ENCODE assay signal across 8 cellular contexts in the genomic region with DNA sequence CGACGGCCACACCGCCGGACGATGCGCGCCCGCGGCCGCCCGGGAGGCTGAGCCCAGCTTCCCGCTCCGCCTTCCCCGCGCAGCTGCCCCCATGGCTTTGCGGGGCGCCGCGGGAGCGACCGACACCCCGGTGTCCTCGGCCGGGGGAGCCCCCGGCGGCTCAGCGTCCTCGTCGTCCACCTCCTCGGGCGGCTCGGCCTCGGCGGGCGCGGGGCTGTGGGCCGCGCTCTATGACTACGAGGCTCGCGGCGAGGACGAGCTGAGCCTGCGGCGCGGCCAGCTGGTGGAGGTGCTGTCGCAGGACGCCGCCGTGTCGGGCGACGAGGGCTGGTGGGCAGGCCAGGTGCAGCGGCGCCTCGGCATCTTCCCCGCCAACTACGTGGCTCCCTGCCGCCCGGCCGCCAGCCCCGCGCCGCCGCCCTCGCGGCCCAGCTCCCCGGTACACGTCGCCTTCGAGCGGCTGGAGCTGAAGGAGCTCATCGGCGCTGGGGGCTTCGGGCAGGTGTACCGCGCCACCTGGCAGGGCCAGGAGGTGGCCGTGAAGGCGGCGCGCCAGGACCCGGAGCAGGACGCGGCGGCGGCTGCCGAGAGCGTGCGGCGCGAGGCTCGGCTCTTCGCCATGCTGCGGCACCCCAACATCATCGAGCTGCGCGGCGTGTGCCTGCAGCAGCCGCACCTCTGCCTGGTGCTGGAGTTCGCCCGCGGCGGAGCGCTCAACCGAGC. TPM values are rescaled to one million over a fixed set of nuclear protein-coding genes. Genes with fewer than 3 reads are reported as not detected.
DNase-seq lines count a peak whose midpoint lies in the region; ATAC-seq and TF ChIP-seq lines count a peak whose summit lies in the region.

No MANE protein-coding gene starts in this region.

- peak overlapping the region; percentile 24 for H3K4me3 Mint-ChIP-seq in activated CD8-positive, alpha-beta T cell treated with anti-CD3 and anti-CD28 coated beads for 36 hours

- no peak overlapping the region for H3K56ac ChIP-seq in IMR-90 (ENCODE audit: extremely low read depth, insufficient read depth, low read length)

- peak overlapping the region; percentile 72 for H2AK9ac ChIP-seq in IMR-90 (replicated peaks; ENCODE audit: low read depth, low read length, poor library complexity)

- H2BK20ac ChIP-seq in IMR-90 (ENCODE audit: low read depth, low read length) = no peak overlapping the region

- H3K9me3 Mint-ChIP-seq in activated CD8-positive, alpha-beta T cell treated with anti-CD3 and anti-CD28 coated beads for 36 hours = no peaks in the 10 kb centered on the region

- H2AK5ac ChIP-seq in IMR-90 (ENCODE audit: low read depth, low read length) = no peak overlapping the region

- TF ChIP-seq RAD21 in IMR-90 (IDR thresholded peaks at IDR 0.05; ENCODE audit: low read length) = no peak

- H2AFZ ChIP-seq in IMR-90 (replicated peaks; ENCODE audit: low read length, poor library complexity) = peak overlapping the region; percentile 95
- H2AFZ ChIP-seq in fibroblast of lung (ENCODE audit: low read length) = peak overlapping the region; percentile 78

- in situ Hi-C loops in IMR-90 (cut with MboI; ENCODE audit: low sequenced_read_pairs) = no loop called here

- no peak overlapping the region for H4K8ac ChIP-seq in IMR-90 (ENCODE audit: low read depth in 2 of 2, low read length in 2 of 2)

- no peak for TF ChIP-seq POLR2A in IMR-90 (IDR thresholded peaks at IDR 0.05; ENCODE audit: low read depth, low read length)

- TF ChIP-seq CTCF in IMR-90 (conservative IDR thresholded peaks at IDR 0.05; ENCODE audit: low read depth, low read length) (no peak), fibroblast of lung (conservative IDR thresholded peaks at IDR 0.05 in 1 of 2, IDR thresholded peaks at IDR 0.05 in 1 of 2; ENCODE audit: low read depth in 1 of 2, low read length in 2 of 2) (no peak), neutrophil (IDR thresholded peaks at IDR 0.05) (no peak)
- TF ChIP-seq CTCF in activated CD8-positive, alpha-beta T cell treated with anti-CD3 and anti-CD28 coated beads for 36 hours (IDR thresholded peaks at IDR 0.05) = no peak

- H3K79me2 ChIP-seq in fibroblast of lung (ENCODE audit: control insufficient read depth, insufficient read depth, low read length) = no peaks in the 10 kb centered on the region

- H4K20me1 ChIP-seq in IMR-90 (ENCODE audit: insufficient read depth, low read length) (no peaks in the 10 kb centered on the region), fibroblast of lung (ENCODE audit: control insufficient read depth, extremely low read depth, insufficient read depth, low read length) (no peaks in the 10 kb centered on the region)

- no peak overlapping the region for H4K91ac ChIP-seq in IMR-90 (ENCODE audit: insufficient read depth, low read depth, low read length)

- no peak overlapping the region for H3K14ac ChIP-seq in IMR-90 (replicated peaks; ENCODE audit: low read depth, low read length)

- no peaks in the 10 kb centered on the region; the same call in 1 of the 2 replicates for H3K9me1 ChIP-seq in IMR-90 (ENCODE audit: insufficient read depth, low read length)

- no peak overlapping the region for H3K4ac ChIP-seq in IMR-90 (ENCODE audit: low read depth, low read length)

- WGBS in IMR-90 (ENCODE audit: extremely low coverage in 2 of 2, insufficient read length in 1 of 2), 2 experiments = 1% methylated on average over 38 of the region's 105 CpGs; no CpG with 5 or more reads in 1 of the 2 experiments

- no TSS peak for BruUV-seq in IMR-90 (replicated peaks; lab: Mats Ljungman, UMichigan)

- no peak overlapping the region for H3K27ac Mint-ChIP-seq in activated CD8-positive, alpha-beta T cell treated with anti-CD3 and anti-CD28 coated beads for 36 hours

- intact Hi-C loops in IMR-90 (cut with micrococcal nuclease) = no loop called here
- intact Hi-C loops in activated CD8-positive, alpha-beta T cell treated with anti-CD3 and anti-CD28 coated beads for 36 hours (cut with micrococcal nuclease) = no loop called here

- no peak overlapping the region for H3K18ac ChIP-seq in IMR-90 (ENCODE audit: low read depth, low read length)

- no peak overlapping the region for H2BK15ac ChIP-seq in IMR-90 (ENCODE audit: low read depth, low read length)

- H3K27ac ChIP-seq in IMR-90 (ENCODE audit: insufficient read depth, low read length) = no peak overlapping the region
- H3K27ac ChIP-seq in fibroblast of lung (ENCODE audit: insufficient read depth, low read length) = no peak overlapping the region
- peak overlapping the region; percentile 29 for H3K27ac ChIP-seq in neutrophil

- no peaks in the 10 kb centered on the region; the same call in 1 of the 2 replicates for H3K9me3 ChIP-seq in IMR-90 (ENCODE audit: control insufficient read depth, insufficient read depth, low read length)
- no peaks in the 10 kb centered on the region for H3K9me3 ChIP-seq in fibroblast of lung (ENCODE audit: control insufficient read depth, insufficient read depth, low read depth, low read length)
- H3K9me3 ChIP-seq in neutrophil = no peaks in the 10 kb centered on the region

- no peak overlapping the region for H3K23ac ChIP-seq in IMR-90 (ENCODE audit: low read depth, low read length)

- H3K27me3 ChIP-seq in IMR-90 (ENCODE audit: control insufficient read depth, insufficient read depth, low read length) (peaks cover 10% of the 10 kb centered on the region), fibroblast of lung (ENCODE audit: control insufficient read depth, insufficient read depth, low read length) (peaks cover 2% of the 10 kb centered on the region), neutrophil (peaks cover 44% of the 10 kb centered on the region)

- dilution Hi-C loops in IMR-90 (cut with HindIII; ENCODE audit: low sequenced_read_pairs, unreplicated experiment) = no loop called here

- no peak overlapping the region for H4K5ac ChIP-seq in IMR-90 (ENCODE audit: low read depth, low read length)

- DNase-seq in GM03348 (ENCODE audit: low spot score) (peak; percentile 31), IMR-90 (no peak), fibroblast of lung (ENCODE audit: low read depth in 2 of 2) (peak in 1 of 2 donors; percentile 12), COLO829 (ENCODE audit: low spot score) (no peak), NCI-H1694 (lab: John Stamatoyannopoulos, UW) (no peak)
- DNase-seq in activated CD8-positive, alpha-beta T cell treated with anti-CD3 and anti-CD28 coated beads for 36 hours = peak; percentile 37

- no peak overlapping the region for H2BK120ac ChIP-seq in IMR-90 (ENCODE audit: low read depth, low read length)

- no peaks in the 10 kb centered on the region for H3K36me3 Mint-ChIP-seq in activated CD8-positive, alpha-beta T cell treated with anti-CD3 and anti-CD28 coated beads for 36 hours (ENCODE audit: low read depth)

- H3K9ac ChIP-seq in IMR-90 (ENCODE audit: low read depth, low read length) = no peak overlapping the region; the same call in 1 of the 2 replicates
- H3K9ac ChIP-seq in fibroblast of lung (ENCODE audit: insufficient read depth, low read length) = no peak overlapping the region

- no peaks in the 10 kb centered on the region for H3K79me1 ChIP-seq in IMR-90 (ENCODE audit: low read depth in 1 of 2, low read length in 2 of 2)

- H3K4me2 ChIP-seq in IMR-90 (ENCODE audit: low read depth, low read length) (peak overlapping the region; percentile 86), fibroblast of lung (ENCODE audit: extremely low read depth, insufficient read depth, low read length) (peak overlapping the region; percentile 75)

- peaks cover 7% of the 10 kb centered on the region for H3K4me1 Mint-ChIP-seq in activated CD8-positive, alpha-beta T cell treated with anti-CD3 and anti-CD28 coated beads for 36 hours (ENCODE audit: low read depth)

- peak overlapping the region; percentile 68 for H3K4me3 ChIP-seq in IMR-90 (ENCODE audit: insufficient read depth, low read depth, low read length)
- peak overlapping the region in 3 of 4 experiments; percentile 11 to 45 (median 44) for H3K4me3 ChIP-seq in fibroblast of lung (replicated peaks in 1 of 4; ENCODE audit: control extremely low read depth in 1 of 4, insufficient read depth in 1 of 4, low read depth in 3 of 4, low read length in 4 of 4)
- peak overlapping the region; percentile 78 to 82 for H3K4me3 ChIP-seq in neutrophil (ENCODE audit: low read depth in 1 of 2, low read length in 1 of 2)

- H3K4me1 ChIP-seq in IMR-90 (ENCODE audit: control insufficient read depth, insufficient read depth, low read length) = peaks cover 3% of the 10 kb centered on the region; the same call in 1 of the 2 replicates
- no peaks in the 10 kb centered on the region for H3K4me1 ChIP-seq in fibroblast of lung (ENCODE audit: control insufficient read depth, extremely low read depth, insufficient read depth, low read length)
- peaks cover 13 to 18% of the 10 kb centered on the region in 2 experiments for H3K4me1 ChIP-seq in neutrophil (ENCODE audit: control insufficient read depth in 1 of 2, insufficient read depth in 1 of 2, low read depth in 1 of 2, low read length in 1 of 2)

- H2BK5ac ChIP-seq in IMR-90 (ENCODE audit: low read depth, low read length, poor library complexity, severe bottlenecking) = no peak overlapping the region

- POLR2A ChIA-PET in IMR-90 (lab: Charles Lee; ENCODE audit: unreplicated experiment) = no interaction called here
- POLR2A ChIA-PET in activated CD8-positive, alpha-beta T cell treated with anti-CD3 and anti-CD28 coated beads for 36 hours (lab: Charles Lee) = interaction anchor here (1.0 kb wide), 1 partner anchor 33 kb away, joined by 3 read pairs; no protein-coding TSS in a partner anchor

- no peaks in the 10 kb centered on the region for H3K36me3 ChIP-seq in IMR-90 (ENCODE audit: control insufficient read depth, insufficient read depth, low read length)
- H3K36me3 ChIP-seq in fibroblast of lung (ENCODE audit: control insufficient read depth, insufficient read depth, low read length) = no peaks in the 10 kb centered on the region
- H3K36me3 ChIP-seq in neutrophil = no peaks in the 10 kb centered on the region

- ATAC-seq in GM21529 (IDR thresholded peaks at IDR 0.05; ENCODE audit: unreplicated experiment) (peak; percentile 27), IMR-90 (ENCODE audit: low read depth) (peak; percentile 72)
- ATAC-seq in activated CD8-positive, alpha-beta T cell treated with anti-CD3 and anti-CD28 coated beads for 36 hours = peak; percentile 6

- CTCF ChIA-PET in IMR-90 (lab: Yijun Ruan, JAX) = no interaction called here
- CTCF ChIA-PET in activated CD8-positive, alpha-beta T cell treated with anti-CD3 and anti-CD28 coated beads for 36 hours (lab: Charles Lee) = interaction anchor here (1.4 kb wide), 1 partner anchor 24 kb away, joined by 6 read pairs; no protein-coding TSS in a partner anchor

- H3K27me3 Mint-ChIP-seq in activated CD8-positive, alpha-beta T cell treated with anti-CD3 and anti-CD28 coated beads for 36 hours = peaks cover 25% of the 10 kb centered on the region

RNA-seq across cellular contexts. Expression of gene MAP3K21, which starts 0.6 kb away (rescaled TPM):
- 0.18 and 0.28 TPM in 2 replicates for total RNA-seq in IMR-90 (2012; rRNA removed)
- polyA plus RNA-seq in IMR-90 (2012; rRNA removed) = 0.15 and 0.20 TPM in 2 replicates
- polyA plus RNA-seq in IMR-90 (2012; cell fraction: cytosol; rRNA removed) = 0.05 and 0.10 TPM in 2 replicates
- 0.27 and 0.45 TPM in 2 replicates for polyA plus RNA-seq in IMR-90 (2012; cell fraction: nucleus; rRNA removed; ENCODE audit: low replicate concordance)
- 1 to 10 TPM; 2.7 to 3.2 TPM for total RNA-seq in activated CD8-positive, alpha-beta T cell treated with anti-CD3 and anti-CD28 coated beads for 36 hours
- 0.17 and 0.51 TPM in 2 replicates for total RNA-seq in fibroblast of lung
- polyA plus RNA-seq in fibroblast of lung = 0.07 and 0.27 TPM in 2 replicates
- 0.03 and 0.16 TPM in 2 replicates for polyA plus RNA-seq in fibroblast of lung (2012)
- 0.52 TPM in 1 of 2 replicates, not detected in the other for polyA minus RNA-seq in fibroblast of lung (ENCODE audit: low replicate concordance)

RNA-seq across cellular contexts. Expression of gene PCNX2, which starts 32.6 kb away (rescaled TPM):
- total RNA-seq in IMR-90 (2012; rRNA removed) (22.6 and 26.1 TPM in 2 replicates), fibroblast of lung (34.4 and 37.8 TPM in 2 replicates)
- polyA plus RNA-seq in IMR-90 (2012; rRNA removed) (15.9 and 17.2 TPM in 2 replicates), fibroblast of lung (13.0 and 17.6 TPM in 2 replicates)
- polyA plus RNA-seq in IMR-90 (2012; cell fraction: cytosol; rRNA removed) = 6.9 and 12.9 TPM in 2 replicates
- polyA plus RNA-seq in IMR-90 (2012; cell fraction: nucleus; rRNA removed; ENCODE audit: low replicate concordance) = 53.8 and 63.1 TPM in 2 replicates
- 10 to 100 TPM; 14.4 to 14.9 TPM for total RNA-seq in activated CD8-positive, alpha-beta T cell treated with anti-CD3 and anti-CD28 coated beads for 36 hours
- 7.5 and 12.5 TPM in 2 replicates for polyA plus RNA-seq in fibroblast of lung (2012)
- polyA minus RNA-seq in fibroblast of lung (ENCODE audit: low replicate concordance) = 90.3 and 142 TPM in 2 replicates

Comparison
In these comparisons a context has a peak if more than half of its experiments do, and no peak if none do; other contexts are left out.
1. DNase-seq: peak in GM03348 (single experiment) and activated CD8-positive, alpha-beta T cell treated with anti-CD3 and anti-CD28 coated beads for 36 hours (single experiment); none in IMR-90 (single experiment), COLO829 (single experiment) and NCI-H1694 (single experiment).
2. ATAC-seq: peak in every context shown above with its lines; median percentile 72 in IMR-90; 27 in GM21529; 6 in activated CD8-positive, alpha-beta T cell treated with anti-CD3 and anti-CD28 coated beads for 36 hours.
3. Peak in every context shown above with its lines, with median percentiles within 50 percentile points of each other: H3K4me3 ChIP-seq.